Comparison of ENCODE assay signal across 16 cellular contexts in genomic region chr12:70306676-70307075, GRCh38. TPM values are rescaled to one million over a fixed set of nuclear protein-coding genes. Genes with fewer than 3 reads are reported as not detected.
DNase-seq lines count a peak whose midpoint lies in the region; ATAC-seq and TF ChIP-seq lines count a peak whose summit lies in the region.
"Had no signal": no experiment of that assay in that cellular context is flagged by ENCODE, and none has a peak within 500 bp of the region (broad histone marks: within the 10 kb centered on the region; RNA-seq: fewer than 3 reads in every experiment).

No MANE protein-coding gene starts in this region.

- no peak for DNase-seq in natural killer cell
- no peak for DNase-seq in natural killer cell treated with Interleukin-12 subunit alpha and Interleukin-12 subunit beta and Interleukin-15 and Interleukin-18, amount 100 ng/mL, for 72 hours (ENCODE audit: low spot score)
- no peak for DNase-seq in T-helper 17 cell
- no peak for DNase-seq in mesothelial cell of epicardium (ENCODE audit: low spot score in 2 of 2, unreplicated experiment in 2 of 2)
- no peak for DNase-seq in NCI-H748 (lab: John Stamatoyannopoulos, UW; ENCODE audit: unreplicated experiment)
- DNase-seq: C1 segment of cervical spinal cord; CD4-positive, alpha-beta memory T cell; COR-L47; DMS153; DMS79 treated with DMSO at 0.1 percent for 48 hours; EL; GM23248; H7 had no signal

- no peaks in the 10 kb centered on the region for H3K9me3 ChIP-seq in T-helper 17 cell (ENCODE audit: control insufficient read depth, low read length, poor library complexity, severe bottlenecking)

- H3K4me1 Mint-ChIP-seq in natural killer cell (peaks cover 45 to 47% of the 10 kb centered on the region in 2 donors), T-helper 17 cell (peaks cover 19% of the 10 kb centered on the region), mesothelial cell of epicardium (no peaks in the 10 kb centered on the region)
- peaks cover 13 to 30% of the 10 kb centered on the region in 2 donors for H3K4me1 Mint-ChIP-seq in natural killer cell treated with Interleukin-12 subunit alpha and Interleukin-12 subunit beta and Interleukin-15 and Interleukin-18, amount 100 ng/mL, for 72 hours (ENCODE audit: low read depth in 2 of 2)

- TF ChIP-seq CTCF in natural killer cell (IDR thresholded peaks at IDR 0.05) (no peak), mesothelial cell of epicardium (IDR thresholded peaks at IDR 0.05; ENCODE audit: unreplicated experiment) (no peak)

- H3K9me3 Mint-ChIP-seq in natural killer cell = no peaks in the 10 kb centered on the region
- H3K9me3 Mint-ChIP-seq in natural killer cell treated with Interleukin-12 subunit alpha and Interleukin-12 subunit beta and Interleukin-15 and Interleukin-18, amount 100 ng/mL, for 72 hours = no peaks in the 10 kb centered on the region
- H3K9me3 Mint-ChIP-seq in mesothelial cell of epicardium = peaks cover 18% of the 10 kb centered on the region

- H3K27me3 Mint-ChIP-seq in natural killer cell (ENCODE audit: low read depth in 2 of 2) = no peaks in the 10 kb centered on the region
- H3K27me3 Mint-ChIP-seq in natural killer cell treated with Interleukin-12 subunit alpha and Interleukin-12 subunit beta and Interleukin-15 and Interleukin-18, amount 100 ng/mL, for 72 hours = no peaks in the 10 kb centered on the region
- H3K27me3 Mint-ChIP-seq in T-helper 17 cell = no peaks in the 10 kb centered on the region
- no peaks in the 10 kb centered on the region for H3K27me3 Mint-ChIP-seq in mesothelial cell of epicardium (ENCODE audit: low read depth)
- H3K27me3 Mint-ChIP-seq: B cell; CD4-positive, alpha-beta memory T cell had no signal

- ATAC-seq in natural killer cell (no peak), T-helper 17 cell (no peak), GM19035 (IDR thresholded peaks at IDR 0.05; ENCODE audit: unreplicated experiment) (no peak), GM19351 (IDR thresholded peaks at IDR 0.05; ENCODE audit: unreplicated experiment) (no peak)
- ATAC-seq in natural killer cell treated with Interleukin-12 subunit alpha and Interleukin-12 subunit beta and Interleukin-15 and Interleukin-18, amount 100 ng/mL, for 72 hours = no peak

- H3K27ac Mint-ChIP-seq in natural killer cell = peak overlapping the region; percentile 42 to 66
- H3K27ac Mint-ChIP-seq in natural killer cell treated with Interleukin-12 subunit alpha and Interleukin-12 subunit beta and Interleukin-15 and Interleukin-18, amount 100 ng/mL, for 72 hours = no peak overlapping the region
- H3K27ac Mint-ChIP-seq in T-helper 17 cell = peak overlapping the region; percentile 48
- peak overlapping the region; percentile 19 for H3K27ac Mint-ChIP-seq in mesothelial cell of epicardium
- H3K27ac Mint-ChIP-seq: B cell had no signal

- no peaks in the 10 kb centered on the region for H3K36me3 Mint-ChIP-seq in natural killer cell
- peaks cover 10% of the 10 kb centered on the region for H3K36me3 Mint-ChIP-seq in natural killer cell treated with Interleukin-12 subunit alpha and Interleukin-12 subunit beta and Interleukin-15 and Interleukin-18, amount 100 ng/mL, for 72 hours
- H3K36me3 Mint-ChIP-seq in T-helper 17 cell (ENCODE audit: low read depth) = peaks cover 6% of the 10 kb centered on the region
- H3K36me3 Mint-ChIP-seq in mesothelial cell of epicardium = peaks cover 42% of the 10 kb centered on the region

- intact Hi-C loops in natural killer cell (cut with micrococcal nuclease) = loop anchor here (5.0 kb wide), 2 partner anchors 36 to 64 kb away; partner anchors contain the start of gene CNOT2

- no peak overlapping the region for H3K4me3 Mint-ChIP-seq in natural killer cell
- no peak overlapping the region for H3K4me3 Mint-ChIP-seq in natural killer cell treated with Interleukin-12 subunit alpha and Interleukin-12 subunit beta and Interleukin-15 and Interleukin-18, amount 100 ng/mL, for 72 hours
- H3K4me3 Mint-ChIP-seq in T-helper 17 cell = no peak overlapping the region
- no peak overlapping the region for H3K4me3 Mint-ChIP-seq in mesothelial cell of epicardium
- H3K4me3 Mint-ChIP-seq: B cell had no signal

RNA-seq across cellular contexts. Expression of gene KCNMB4, which starts 59.4 kb away (rescaled TPM):
- total RNA-seq in natural killer cell (under 1 TPM in 1 of 3 donors, not detected in 2; 0.43 TPM), T-helper 17 cell (under 1 TPM; 0.26 to 0.75 TPM), mesothelial cell of epicardium (14.1 to 15.7 TPM (median 15.4 TPM) in 3 replicates)
- total RNA-seq in natural killer cell treated with Interleukin-12 subunit alpha and Interleukin-12 subunit beta and Interleukin-15 and Interleukin-18, amount 100 ng/mL, for 72 hours = under 1 TPM in 1 of 2 donors, not detected in 1; 0.26 TPM

Comparison
In these comparisons a context has a peak if more than half of its experiments do, and no peak if none do; other contexts are left out.
1. H3K27ac Mint-ChIP-seq: peak in natural killer cell (2 of 2), T-helper 17 cell (single experiment) and mesothelial cell of epicardium (single experiment); none in natural killer cell treated with Interleukin-12 subunit alpha and Interleukin-12 subunit beta and Interleukin-15 and Interleukin-18, amount 100 ng/mL, for 72 hours (0 of 2).